Comparison of ENCODE assay signal across 7 cellular contexts in the genomic region with DNA sequence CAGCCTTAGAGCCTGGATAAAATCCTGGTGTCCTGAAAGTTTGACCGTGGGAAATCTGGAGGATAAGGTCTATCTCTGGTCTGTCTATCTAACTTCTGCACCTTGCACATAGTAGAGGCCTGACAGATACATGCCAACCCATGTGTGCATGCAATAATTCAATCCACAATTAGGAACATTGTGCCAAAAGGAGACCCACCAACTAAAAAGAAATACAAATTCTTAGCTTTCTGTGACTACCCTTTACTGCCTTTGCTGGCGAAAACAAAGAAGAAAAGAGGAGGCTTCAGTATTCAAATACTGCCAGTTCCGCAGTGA. TPM values are rescaled to one million over a fixed set of nuclear protein-coding genes. Genes with fewer than 3 reads are reported as not detected.
DNase-seq lines count a peak whose midpoint lies in the region; FAIRE-seq and TF ChIP-seq lines count a peak whose summit lies in the region.

No MANE protein-coding gene starts in this region.

- H3K9me3 ChIP-seq in smooth muscle cell (replicated peaks; ENCODE audit: low read depth), result no peaks in the 10 kb centered on the region

- TF ChIP-seq POLR2A in GM12892 (IDR thresholded peaks at IDR 0.05; ENCODE audit: low read depth, low read length), result no peak

- peak overlapping the region; percentile 75 for H3K9ac ChIP-seq in smooth muscle cell (ENCODE audit: low read depth)

- POLR2A ChIA-PET in HEK293T (lab: Yijun Ruan, JAX), result interaction anchor here (0.6 to 1.4 kb wide), 10 partner anchors 9 to 289 kb away, joined by 3 to 9 read pairs (median 4); a partner anchor contains a TSS

- peaks cover 16% of the 10 kb centered on the region for H4K20me1 ChIP-seq in smooth muscle cell (ENCODE audit: low read depth)

- FAIRE-seq in GM12892 (lab: Jason Lieb, UNC), result no peak

- no peak for TF ChIP-seq CTCF in WI38 (IDR thresholded peaks at IDR 0.05; ENCODE audit: low read depth, low read length)
- TF ChIP-seq CTCF in glutamatergic neuron (IDR thresholded peaks at IDR 0.05; ENCODE audit: partially characterized antibody, unreplicated experiment), result no peak
- no peak for TF ChIP-seq CTCF in smooth muscle cell (IDR thresholded peaks at IDR 0.05; ENCODE audit: borderline replicate concordance, insufficient read depth, poor library complexity, severe bottlenecking)

- CTCF ChIA-PET in HEK293T (lab: Yijun Ruan, JAX), result interaction anchor here (1.2 kb wide), 1 partner anchor 285 kb away, joined by 3 read pairs; no protein-coding TSS in a partner anchor

- DNase-seq in HEK293T (ENCODE audit: extremely low spot score), result no peak
- no peak for DNase-seq in glutamatergic neuron
- DNase-seq in smooth muscle cell (lab: John Stamatoyannopoulos, UW; ENCODE audit: unreplicated experiment), result no peak
- no peak for DNase-seq in GM12892 (ENCODE audit: insufficient read length)
- no peak for DNase-seq in posterior vena cava (ENCODE audit: low spot score)
- no peak for DNase-seq in stimulated activated CD4-positive, alpha-beta T cell treated with anti-CD3 and anti-CD28 coated beads, Interleukin-12 subunit alpha, Interleukin-12 subunit beta, amount 100 ng/mL, for 4 hours

- H3K36me3 Mint-ChIP-seq in glutamatergic neuron (ENCODE audit: unreplicated experiment), result no peaks in the 10 kb centered on the region

- WGBS in smooth muscle cell (ENCODE audit: low lambda C conversion rate), result 50% methylated on average over 3 of the region's 3 CpGs

- peak overlapping the region; percentile 99 for H3K4me3 Mint-ChIP-seq in glutamatergic neuron (ENCODE audit: unreplicated experiment)

- H3K27ac ChIP-seq in smooth muscle cell (ENCODE audit: low read depth), result peak overlapping the region; percentile 70

- H3F3A ChIP-seq in smooth muscle cell (ENCODE audit: low read depth), result no peaks in the 10 kb centered on the region

- H3K4me3 ChIP-seq in WI38 (ENCODE audit: low read depth, low read length) (peak overlapping the region; percentile 81), smooth muscle cell (peak overlapping the region; percentile 72)

- H3K4me2 ChIP-seq in smooth muscle cell, result peak overlapping the region; percentile 98

- peaks cover 2% of the 10 kb centered on the region for H3K9me3 Mint-ChIP-seq in glutamatergic neuron (ENCODE audit: unreplicated experiment)

- no peaks in the 10 kb centered on the region for H3K36me3 ChIP-seq in smooth muscle cell (ENCODE audit: low read depth)

- peak overlapping the region; percentile 96 for H3K27ac Mint-ChIP-seq in glutamatergic neuron (ENCODE audit: unreplicated experiment)

- intact Hi-C loops in posterior vena cava (cut with DNase I), result loop anchor here in 1 of 2 donors (2.0 kb wide), 1 partner anchor 238 kb away; a partner anchor contains a TSS

- H2AFZ ChIP-seq in smooth muscle cell (ENCODE audit: low read depth), result peak overlapping the region; percentile 99

- H3K4me1 ChIP-seq in smooth muscle cell (ENCODE audit: low read depth), result peaks cover 16% of the 10 kb centered on the region

- peaks cover 3% of the 10 kb centered on the region for H3K4me1 Mint-ChIP-seq in glutamatergic neuron (ENCODE audit: low read depth, unreplicated experiment)

- peaks cover 18% of the 10 kb centered on the region for H3K27me3 ChIP-seq in smooth muscle cell (ENCODE audit: low read depth)

- H3K27me3 Mint-ChIP-seq in glutamatergic neuron (ENCODE audit: unreplicated experiment), result peaks cover 4% of the 10 kb centered on the region

- peaks cover 33% of the 10 kb centered on the region for H3K79me2 ChIP-seq in smooth muscle cell (ENCODE audit: low read depth)

TF ChIP-seq in HEK293T, 16 proteins besides CTCF, POLR2A, EP300 and RAD21:
- TF ChIP-seq NFRKB (IDR thresholded peaks at IDR 0.05) (no peak), L3MBTL2 (conservative IDR thresholded peaks at IDR 0.05) (peak; percentile 84; the same call in 1 of the 2 replicates)

RNA-seq across cellular contexts. Expression of a gene that starts 0.4 kb away (rescaled TPM):
- total RNA-seq in glutamatergic neuron (ENCODE audit: unreplicated experiment), result 30.5 TPM
- 47.6 and 49.7 TPM in 2 replicates for total RNA-seq in smooth muscle cell
- polyA plus RNA-seq in smooth muscle cell, result 21.2 and 25.6 TPM in 2 replicates
- 9.3 TPM for polyA plus RNA-seq in GM12892 (2012; ENCODE audit: missing spikeins)
- 10 to 100 TPM; 25.8 to 27.2 TPM for total RNA-seq in posterior vena cava

RNA-seq across cellular contexts. Expression of a gene that starts 44.7 kb away (rescaled TPM):
- total RNA-seq in glutamatergic neuron (ENCODE audit: unreplicated experiment), result 4.7 TPM
- total RNA-seq in smooth muscle cell, result 0.72 TPM in 1 of 2 replicates, not detected in the other
- 1.8 and 5.3 TPM in 2 replicates for polyA plus RNA-seq in smooth muscle cell
- not detected for polyA plus RNA-seq in GM12892 (2012; ENCODE audit: missing spikeins)
- total RNA-seq in posterior vena cava, result under 1 TPM; 0.14 to 0.42 TPM
